ENCODE assay signal across 1 cellular context in the genomic region with DNA sequence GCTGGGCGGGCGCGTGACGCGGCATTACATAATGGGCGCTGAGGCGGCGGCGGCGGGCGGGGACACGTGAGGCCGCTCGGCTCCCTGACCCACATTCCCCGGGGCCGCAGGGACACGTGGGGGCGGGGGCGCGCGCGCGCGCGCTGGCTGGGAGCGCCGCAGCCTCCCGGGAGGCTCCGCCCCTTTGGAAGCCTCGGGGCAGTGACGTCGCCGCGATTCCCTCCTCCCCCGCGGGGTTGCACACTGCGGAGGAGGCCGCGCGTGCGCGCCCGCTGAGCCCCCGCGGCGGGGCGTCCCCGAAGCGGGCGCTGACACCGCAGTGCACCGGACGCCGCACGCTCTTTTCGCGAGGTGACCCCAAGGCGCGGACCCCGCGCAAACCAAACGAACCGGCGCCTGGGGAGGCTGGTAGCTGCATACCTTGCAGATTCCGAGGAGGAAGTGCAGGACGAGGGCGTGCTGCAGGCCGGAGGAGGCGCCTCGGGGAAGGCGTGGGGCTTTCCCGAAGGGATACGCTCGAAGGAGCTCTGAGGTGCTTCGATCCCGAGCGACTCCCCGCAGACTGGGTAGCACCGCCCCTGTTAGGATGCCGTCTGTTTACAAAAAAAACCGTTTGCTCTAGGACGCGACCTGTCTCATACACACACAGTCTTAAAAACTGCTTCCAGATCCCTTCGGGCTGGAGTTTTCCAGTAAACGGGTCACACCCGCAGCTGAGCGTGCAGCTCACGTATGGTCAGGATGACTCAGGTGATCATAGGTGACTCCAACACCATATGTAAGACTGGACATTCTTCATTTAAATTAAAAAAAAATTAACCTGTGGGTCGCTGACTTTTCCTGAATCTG.
TF ChIP-seq lines count a peak whose summit lies in the region.

No MANE protein-coding gene starts in this region.

TF ChIP-seq in K562, 482 proteins besides CTCF, POLR2A, EP300 and RAD21 (continued from another document and continues in another):
- TF ChIP-seq, protein P1, sequence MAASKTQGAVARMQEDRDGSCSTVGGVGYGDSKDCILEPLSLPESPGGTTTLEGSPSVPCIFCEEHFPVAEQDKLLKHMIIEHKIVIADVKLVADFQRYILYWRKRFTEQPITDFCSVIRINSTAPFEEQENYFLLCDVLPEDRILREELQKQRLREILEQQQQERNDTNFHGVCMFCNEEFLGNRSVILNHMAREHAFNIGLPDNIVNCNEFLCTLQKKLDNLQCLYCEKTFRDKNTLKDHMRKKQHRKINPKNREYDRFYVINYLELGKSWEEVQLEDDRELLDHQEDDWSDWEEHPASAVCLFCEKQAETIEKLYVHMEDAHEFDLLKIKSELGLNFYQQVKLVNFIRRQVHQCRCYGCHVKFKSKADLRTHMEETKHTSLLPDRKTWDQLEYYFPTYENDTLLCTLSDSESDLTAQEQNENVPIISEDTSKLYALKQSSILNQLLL (CRISPR knock-in tag; IDR thresholded peaks at IDR 0.05; ENCODE audit: borderline replicate concordance): no peak
- no peak for TF ChIP-seq NR2C1 (IDR thresholded peaks at IDR 0.05)
- TF ChIP-seq NR2C1 (tag; IDR thresholded peaks at IDR 0.05): 0 out of 2 replicates have a peak, but pooled peaks have one; percentile 35
- 0 out of 2 replicates have a peak, but pooled peaks have one; percentile 19 for TF ChIP-seq CAMTA2 (CRISPR knock-in tag; conservative IDR thresholded peaks at IDR 0.05)
- TF ChIP-seq, protein P2, sequence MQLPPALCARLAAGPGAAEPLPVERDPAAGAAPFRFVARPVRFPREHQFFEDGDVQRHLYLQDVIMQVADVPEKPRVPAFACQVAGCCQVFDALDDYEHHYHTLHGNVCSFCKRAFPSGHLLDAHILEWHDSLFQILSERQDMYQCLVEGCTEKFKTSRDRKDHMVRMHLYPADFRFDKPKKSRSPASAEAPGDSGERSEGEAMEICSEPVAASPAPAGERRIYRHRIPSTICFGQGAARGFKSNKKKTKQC (CRISPR knock-in tag; IDR thresholded peaks at IDR 0.05): peak; percentile 96
- TF ChIP-seq ZNF57 (CRISPR knock-in tag; IDR thresholded peaks at IDR 0.05): no peak
- TF ChIP-seq, protein P3, sequence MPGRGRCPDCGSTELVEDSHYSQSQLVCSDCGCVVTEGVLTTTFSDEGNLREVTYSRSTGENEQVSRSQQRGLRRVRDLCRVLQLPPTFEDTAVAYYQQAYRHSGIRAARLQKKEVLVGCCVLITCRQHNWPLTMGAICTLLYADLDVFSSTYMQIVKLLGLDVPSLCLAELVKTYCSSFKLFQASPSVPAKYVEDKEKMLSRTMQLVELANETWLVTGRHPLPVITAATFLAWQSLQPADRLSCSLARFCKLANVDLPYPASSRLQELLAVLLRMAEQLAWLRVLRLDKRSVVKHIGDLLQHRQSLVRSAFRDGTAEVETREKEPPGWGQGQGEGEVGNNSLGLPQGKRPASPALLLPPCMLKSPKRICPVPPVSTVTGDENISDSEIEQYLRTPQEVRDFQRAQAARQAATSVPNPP (IDR thresholded peaks at IDR 0.05; ENCODE audit: borderline replicate concordance, insufficient read depth, insufficient read length): no peak
- no peak for TF ChIP-seq ZFPM2 (CRISPR knock-in tag; IDR thresholded peaks at IDR 0.05)
- no peak for TF ChIP-seq ILF3 (IDR thresholded peaks at IDR 0.05; ENCODE audit: borderline replicate concordance)
- TF ChIP-seq, protein P4, sequence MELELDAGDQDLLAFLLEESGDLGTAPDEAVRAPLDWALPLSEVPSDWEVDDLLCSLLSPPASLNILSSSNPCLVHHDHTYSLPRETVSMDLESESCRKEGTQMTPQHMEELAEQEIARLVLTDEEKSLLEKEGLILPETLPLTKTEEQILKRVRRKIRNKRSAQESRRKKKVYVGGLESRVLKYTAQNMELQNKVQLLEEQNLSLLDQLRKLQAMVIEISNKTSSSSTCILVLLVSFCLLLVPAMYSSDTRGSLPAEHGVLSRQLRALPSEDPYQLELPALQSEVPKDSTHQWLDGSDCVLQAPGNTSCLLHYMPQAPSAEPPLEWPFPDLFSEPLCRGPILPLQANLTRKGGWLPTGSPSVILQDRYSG (tag; conservative IDR thresholded peaks at IDR 0.05; ENCODE audit: low read depth): no peak
- no peak for TF ChIP-seq SMC3 (conservative IDR thresholded peaks at IDR 0.05; ENCODE audit: insufficient read depth, low read depth, low read length)
- TF ChIP-seq ELK3 (CRISPR knock-in tag; IDR thresholded peaks at IDR 0.05): no peak
- TF ChIP-seq E2F1 (CRISPR knock-in tag; IDR thresholded peaks at IDR 0.05): peak; percentile 95
- TF ChIP-seq OTX1 (CRISPR knock-in tag; IDR thresholded peaks at IDR 0.05): 0 out of 2 replicates have a peak, but pooled peaks have one; percentile 39
- peak; percentile 42 for TF ChIP-seq C11orf30 (IDR thresholded peaks at IDR 0.05; ENCODE audit: low read depth)
- TF ChIP-seq RBM25 (IDR thresholded peaks at IDR 0.05; ENCODE audit: low read depth, low read length, severe bottlenecking): peak; percentile 94
- TF ChIP-seq, protein P5, sequence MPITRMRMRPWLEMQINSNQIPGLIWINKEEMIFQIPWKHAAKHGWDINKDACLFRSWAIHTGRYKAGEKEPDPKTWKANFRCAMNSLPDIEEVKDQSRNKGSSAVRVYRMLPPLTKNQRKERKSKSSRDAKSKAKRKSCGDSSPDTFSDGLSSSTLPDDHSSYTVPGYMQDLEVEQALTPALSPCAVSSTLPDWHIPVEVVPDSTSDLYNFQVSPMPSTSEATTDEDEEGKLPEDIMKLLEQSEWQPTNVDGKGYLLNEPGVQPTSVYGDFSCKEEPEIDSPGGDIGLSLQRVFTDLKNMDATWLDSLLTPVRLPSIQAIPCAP (CRISPR knock-in tag; IDR thresholded peaks at IDR 0.05; ENCODE audit: borderline replicate concordance): 0 out of 2 replicates have a peak, but pooled peaks have one; percentile 64
- TF ChIP-seq ZBTB17 (CRISPR knock-in tag; IDR thresholded peaks at IDR 0.05): peak; percentile 82
- peak; percentile 72 for TF ChIP-seq BRD9 (IDR thresholded peaks at IDR 0.05; ENCODE audit: low read depth, partially characterized antibody)
- TF ChIP-seq SNAPC5 (CRISPR knock-in tag; IDR thresholded peaks at IDR 0.05): no peak
- TF ChIP-seq, protein P6, sequence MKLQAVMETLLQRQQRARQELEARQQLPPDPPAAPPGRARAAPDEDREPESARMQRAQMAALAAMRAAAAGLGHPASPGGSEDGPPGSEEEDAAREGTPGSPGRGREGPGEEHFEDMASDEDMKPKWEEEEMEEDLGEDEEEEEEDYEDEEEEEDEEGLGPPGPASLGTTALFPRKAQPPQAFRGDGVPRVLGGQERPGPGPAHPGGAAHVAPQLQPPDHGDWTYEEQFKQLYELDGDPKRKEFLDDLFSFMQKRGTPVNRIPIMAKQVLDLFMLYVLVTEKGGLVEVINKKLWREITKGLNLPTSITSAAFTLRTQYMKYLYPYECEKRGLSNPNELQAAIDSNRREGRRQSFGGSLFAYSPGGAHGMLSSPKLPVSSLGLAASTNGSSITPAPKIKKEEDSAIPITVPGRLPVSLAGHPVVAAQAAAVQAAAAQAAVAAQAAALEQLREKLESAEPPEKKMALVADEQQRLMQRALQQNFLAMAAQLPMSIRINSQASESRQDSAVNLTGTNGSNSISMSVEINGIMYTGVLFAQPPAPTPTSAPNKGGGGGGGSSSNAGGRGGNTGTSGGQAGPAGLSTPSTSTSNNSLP (IDR thresholded peaks at IDR 0.05; ENCODE audit: borderline replicate concordance, low read depth, low read length): no peak
- TF ChIP-seq E4F1 (CRISPR knock-in tag; IDR thresholded peaks at IDR 0.05; ENCODE audit: borderline replicate concordance): no peak
- TF ChIP-seq ZNF12 (CRISPR knock-in tag; IDR thresholded peaks at IDR 0.05): no peak; the same call in 1 of the 2 replicates
- no peak; the same call in 1 of the 2 replicates for TF ChIP-seq TRIM28 (IDR thresholded peaks at IDR 0.05)
- TF ChIP-seq HNRNPK (IDR thresholded peaks at IDR 0.05; ENCODE audit: low read depth, low read length, poor library complexity, severe bottlenecking): peak; percentile 18
- TF ChIP-seq HBP1 (CRISPR knock-in tag; IDR thresholded peaks at IDR 0.05): no peak
- no peak for TF ChIP-seq ZNF695 (CRISPR knock-in tag; IDR thresholded peaks at IDR 0.05)
- no peak for TF ChIP-seq ARHGAP35 (IDR thresholded peaks at IDR 0.05; ENCODE audit: partially characterized antibody)
- TF ChIP-seq CHAMP1 (IDR thresholded peaks at IDR 0.05): no peak
- TF ChIP-seq SMAD4 (CRISPR knock-in tag; conservative IDR thresholded peaks at IDR 0.05): peak; percentile 97
- TF ChIP-seq NFE2 (IDR thresholded peaks at IDR 0.05; ENCODE audit: low read depth): peak; percentile 72
- TF ChIP-seq TCF3 (CRISPR knock-in tag; IDR thresholded peaks at IDR 0.05): no peak
- no peak for TF ChIP-seq HNRNPUL1 (IDR thresholded peaks at IDR 0.05; ENCODE audit: low read length)
- TF ChIP-seq FOXK1 (CRISPR knock-in tag; IDR thresholded peaks at IDR 0.05; ENCODE audit: borderline replicate concordance): peak; percentile 94
- TF ChIP-seq GTF2A2 (tag; IDR thresholded peaks at IDR 0.05): no peak
- no peak for TF ChIP-seq PKNOX1 (IDR thresholded peaks at IDR 0.05)
